Comparison of ENCODE assay signal across 19 cellular contexts in the genomic region with DNA sequence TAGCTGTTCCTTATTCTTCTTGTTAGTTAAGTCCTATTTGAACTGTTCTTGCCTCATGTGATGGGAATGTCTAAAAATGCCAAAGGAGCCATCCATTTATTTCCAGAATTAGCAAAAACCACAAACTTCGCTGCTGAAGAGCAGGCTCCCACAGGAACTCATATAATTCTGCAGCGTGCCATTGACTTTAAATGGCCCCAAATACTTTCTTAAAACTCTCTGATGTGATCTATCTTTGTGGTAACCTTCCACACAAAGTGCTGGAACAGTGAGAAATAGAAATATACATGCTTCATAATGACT.
A peak's percentile ranks its signal among the peaks of the same experiment; 100 is the strongest.
DNase-seq lines count a peak whose midpoint lies in the region; ATAC-seq and TF ChIP-seq lines count a peak whose summit lies in the region.
"Had no signal": no experiment of that assay in that cellular context is flagged by ENCODE, and none has a peak within 500 bp of the region (broad histone marks: within the 10 kb centered on the region; RNA-seq: fewer than 3 reads in every experiment).

No MANE protein-coding gene starts in this region.

- H3K27ac Mint-ChIP-seq in effector memory CD8-positive, alpha-beta T cell, result no peak overlapping the region
- H3K27ac Mint-ChIP-seq in activated T-cell treated with anti-CD3 and anti-CD28 coated beads, Interleukin-2, amount 50 U/mL, for 72 hours, result no peak overlapping the region
- H3K27ac Mint-ChIP-seq: type B pancreatic cell had no signal

- peak overlapping the region; percentile 6 for H3K27ac ChIP-seq in suprapubic skin
- H3K27ac ChIP-seq: cardiac muscle cell, left ventricle myocardium inferior, right atrium auricular region had no signal

- TF ChIP-seq CTCF in fibroblast of villous mesenchyme (IDR thresholded peaks at IDR 0.05; ENCODE audit: insufficient read depth, low read depth, low read length) (no peak), suprapubic skin (IDR thresholded peaks at IDR 0.05) (no peak)

- TF ChIP-seq EP300 in suprapubic skin (IDR thresholded peaks at IDR 0.05), result no peak

- ATAC-seq in GM19324 (IDR thresholded peaks at IDR 0.05; ENCODE audit: low FRiP score, unreplicated experiment), result no peak
- ATAC-seq in GM21529 (IDR thresholded peaks at IDR 0.05; ENCODE audit: unreplicated experiment), result no peak
- no peak for ATAC-seq in effector memory CD8-positive, alpha-beta T cell (replicated peaks)
- no peak for ATAC-seq in activated T-cell treated with anti-CD3 and anti-CD28 coated beads, Interleukin-2, amount 50 U/mL, for 72 hours (replicated peaks in 1 of 2)

- H3K9me3 ChIP-seq in suprapubic skin, result no peaks in the 10 kb centered on the region
- H3K9me3 ChIP-seq: left ventricle myocardium inferior, right atrium auricular region had no signal

- H3K27me3 Mint-ChIP-seq in effector memory CD8-positive, alpha-beta T cell, result no peaks in the 10 kb centered on the region
- no peaks in the 10 kb centered on the region for H3K27me3 Mint-ChIP-seq in activated T-cell treated with anti-CD3 and anti-CD28 coated beads, Interleukin-2, amount 50 U/mL, for 72 hours (ENCODE audit: low read depth)

- H3K4me3 ChIP-seq in fibroblast of villous mesenchyme (ENCODE audit: low read depth, low read length), result no peak overlapping the region
- H3K4me3 ChIP-seq in suprapubic skin, result no peak overlapping the region
- H3K4me3 ChIP-seq: cardiac muscle cell, left ventricle myocardium inferior, right atrium auricular region had no signal

- H3K4me3 Mint-ChIP-seq in effector memory CD8-positive, alpha-beta T cell, result no peak overlapping the region
- no peak overlapping the region for H3K4me3 Mint-ChIP-seq in activated T-cell treated with anti-CD3 and anti-CD28 coated beads, Interleukin-2, amount 50 U/mL, for 72 hours
- H3K4me3 Mint-ChIP-seq: type B pancreatic cell had no signal

- no peaks in the 10 kb centered on the region for H3K27me3 ChIP-seq in suprapubic skin
- H3K27me3 ChIP-seq: cardiac muscle cell, right atrium auricular region had no signal

- no peaks in the 10 kb centered on the region for H3K4me1 Mint-ChIP-seq in effector memory CD8-positive, alpha-beta T cell (ENCODE audit: low read depth in 2 of 2)
- no peaks in the 10 kb centered on the region for H3K4me1 Mint-ChIP-seq in activated T-cell treated with anti-CD3 and anti-CD28 coated beads, Interleukin-2, amount 50 U/mL, for 72 hours (ENCODE audit: low read depth)

- H3K36me3 Mint-ChIP-seq in effector memory CD8-positive, alpha-beta T cell (ENCODE audit: insufficient read depth), result no peaks in the 10 kb centered on the region
- no peaks in the 10 kb centered on the region for H3K36me3 Mint-ChIP-seq in activated T-cell treated with anti-CD3 and anti-CD28 coated beads, Interleukin-2, amount 50 U/mL, for 72 hours (ENCODE audit: insufficient read depth in 2 of 2)
- H3K36me3 Mint-ChIP-seq: type B pancreatic cell had no signal

- peaks cover 18% of the 10 kb centered on the region for H3K4me1 ChIP-seq in suprapubic skin

- 45% methylated on average over 2 of the region's 2 CpGs for WGBS in suprapubic skin

- TF ChIP-seq POLR2A in suprapubic skin (IDR thresholded peaks at IDR 0.05), result no peak

- no peaks in the 10 kb centered on the region for H3K36me3 ChIP-seq in suprapubic skin
- H3K36me3 ChIP-seq: cardiac muscle cell, left ventricle myocardium inferior, right atrium auricular region had no signal

- peaks cover 0 to 8% of the 10 kb centered on the region in 2 donors for H3K9me3 Mint-ChIP-seq in effector memory CD8-positive, alpha-beta T cell
- no peaks in the 10 kb centered on the region for H3K9me3 Mint-ChIP-seq in activated T-cell treated with anti-CD3 and anti-CD28 coated beads, Interleukin-2, amount 50 U/mL, for 72 hours

- peak; percentile 89 for DNase-seq in GM04504 (ENCODE audit: low read depth)
- peak; percentile 94 for DNase-seq in amniotic epithelial cell (ENCODE audit: low read depth)
- DNase-seq in fibroblast of villous mesenchyme (ENCODE audit: low read depth), result peak; percentile 90
- DNase-seq in suprapubic skin (ENCODE audit: low spot score in 2 of 2), result no peak
- no peak for DNase-seq in effector memory CD8-positive, alpha-beta T cell
- no peak for DNase-seq in activated T-cell treated with anti-CD3 and anti-CD28 coated beads, Interleukin-2, amount 50 U/mL, for 72 hours
- DNase-seq: Calu3; hippocampal formation; KBM-7; left ventricle myocardium inferior; NCI-H1436 treated with DMSO at 0.1 percent for 48 hours; NCI-H446 treated with DMSO at 0.1 percent for 48 hours; stimulated activated CD4-positive, alpha-beta T cell treated with anti-CD3 and anti-CD28 coated beads, Interleukin-4, amount 100 ng/mL, for 1 hour; SW 1271 had no signal

Comparison
In these comparisons a context has a peak if more than half of its experiments do, and no peak if none do; other contexts are left out.
1. DNase-seq: peak in GM04504 (single experiment), amniotic epithelial cell (single experiment) and fibroblast of villous mesenchyme (single experiment); none in suprapubic skin (0 of 2), effector memory CD8-positive, alpha-beta T cell (0 of 3) and activated T-cell treated with anti-CD3 and anti-CD28 coated beads, Interleukin-2, amount 50 U/mL, for 72 hours (0 of 2).